ENCODE assay signal across 8 cellular contexts in genomic region chr6:98947411-98948292, GRCh38.
DNase-seq lines count a peak whose midpoint lies in the region; ATAC-seq and TF ChIP-seq lines count a peak whose summit lies in the region.

Gene FBXL4 (minus strand): TSS chr6:98947946. CDS start chr6:98926988, 20,958 bp downstream.

- peaks cover 9% of the 10 kb centered on the region for H3K9me3 Mint-ChIP-seq in nephron
- peaks cover 2% of the 10 kb centered on the region in 2 donors for H3K9me3 Mint-ChIP-seq in stimulated activated naive CD8-positive, alpha-beta T cell treated with anti-CD3 and anti-CD28 coated beads, Interleukin-15, amount 100 ng/mL, for 72 hours

- peak; percentile 85 for ATAC-seq in GM21723 (IDR thresholded peaks at IDR 0.05; ENCODE audit: unreplicated experiment)
- peak; percentile 91 for ATAC-seq in stimulated activated naive CD8-positive, alpha-beta T cell treated with anti-CD3 and anti-CD28 coated beads, Interleukin-15, amount 100 ng/mL, for 72 hours

- H3K36me3 ChIP-seq in DOHH2 (ENCODE audit: control insufficient read depth, low read length) = peaks cover 9% of the 10 kb centered on the region

- no peaks in the 10 kb centered on the region for H3K9me3 ChIP-seq in DOHH2 (ENCODE audit: control insufficient read depth, insufficient read depth, low read length)

- no peaks in the 10 kb centered on the region for H3K27me3 Mint-ChIP-seq in nephron (ENCODE audit: low read depth)
- peaks cover 12% of the 10 kb centered on the region for H3K27me3 Mint-ChIP-seq in stimulated activated naive CD8-positive, alpha-beta T cell treated with anti-CD3 and anti-CD28 coated beads, Interleukin-15, amount 100 ng/mL, for 72 hours

- TF ChIP-seq CTCF in DOHH2 (IDR thresholded peaks at IDR 0.05; ENCODE audit: low read depth, low read length, poor library complexity, severe bottlenecking) (no peak), nephron (IDR thresholded peaks at IDR 0.05; ENCODE audit: unreplicated experiment in 3 of 3) (no peak)

- peak within 1 kb of the TSS; percentile 96 for H3K4me3 ChIP-seq in DOHH2 (ENCODE audit: low read length)

- H3K4me1 ChIP-seq in DOHH2 (ENCODE audit: control insufficient read depth, low read length) = peaks cover 26% of the 10 kb centered on the region

- peaks cover 48% of the 10 kb centered on the region for H3K79me2 ChIP-seq in DOHH2 (ENCODE audit: control insufficient read depth, low read length)

- H3K27ac ChIP-seq in DOHH2 (ENCODE audit: low read depth, low read length) = peak within 1 kb of the TSS; percentile 58

- no peaks in the 10 kb centered on the region for H3K9me2 ChIP-seq in DOHH2 (replicated peaks; ENCODE audit: control insufficient read depth, low read length)

- H3K4me1 Mint-ChIP-seq in nephron = peaks cover 22% of the 10 kb centered on the region
- peaks cover 33% of the 10 kb centered on the region for H3K4me1 Mint-ChIP-seq in stimulated activated naive CD8-positive, alpha-beta T cell treated with anti-CD3 and anti-CD28 coated beads, Interleukin-15, amount 100 ng/mL, for 72 hours

- H3K27ac Mint-ChIP-seq in nephron = peak within 1 kb of the TSS; percentile 69 to 96 (median 86)
- peak within 1 kb of the TSS; percentile 98 for H3K27ac Mint-ChIP-seq in stimulated activated naive CD8-positive, alpha-beta T cell treated with anti-CD3 and anti-CD28 coated beads, Interleukin-15, amount 100 ng/mL, for 72 hours

- peak within 1 kb of the TSS; percentile 76 for H3K4me2 ChIP-seq in DOHH2 (ENCODE audit: low read length)

- H4K20me1 ChIP-seq in DOHH2 (ENCODE audit: control insufficient read depth, insufficient read depth, low read depth, low read length) = no peaks in the 10 kb centered on the region

- peak within 1 kb of the TSS; percentile 91 to 97 (median 96) for H3K4me3 Mint-ChIP-seq in nephron
- H3K4me3 Mint-ChIP-seq in stimulated activated naive CD8-positive, alpha-beta T cell treated with anti-CD3 and anti-CD28 coated beads, Interleukin-15, amount 100 ng/mL, for 72 hours = peak within 1 kb of the TSS; percentile 90 to 96

- peaks cover 17% of the 10 kb centered on the region for H3K36me3 Mint-ChIP-seq in nephron (ENCODE audit: low read depth)

- DNase-seq in KG1 (lab: John Stamatoyannopoulos, UW) (peak; percentile 35), SHP77 (lab: John Stamatoyannopoulos, UW) (peak; percentile 94 to 95), fibroblast of the conjunctiva (ENCODE audit: low read depth) (peak; percentile 55)
- peak; percentile 73 for DNase-seq in activated T-helper 9 cell treated with anti-CD3 and anti-CD28 coated beads, Interleukin-2, amount 50 U/mL, for 16 hours (ENCODE audit: low read depth)
- DNase-seq in stimulated activated naive CD8-positive, alpha-beta T cell treated with anti-CD3 and anti-CD28 coated beads, Interleukin-15, amount 100 ng/mL, for 72 hours = peak; percentile 85 to 88

- peaks cover 13% of the 10 kb centered on the region; the same call in 1 of the 2 replicates for H3F3A ChIP-seq in DOHH2 (ENCODE audit: control insufficient read depth, insufficient read depth)

- 0 out of 2 replicates have a peak, but pooled peaks cover 2% of the 10 kb centered on the region for H3K27me3 ChIP-seq in DOHH2 (ENCODE audit: control insufficient read depth, low read length)

Comparison
In these comparisons a context has a peak if more than half of its experiments do, and no peak if none do; other contexts are left out.
1. Peak in every context shown above with its lines: DNase-seq, ATAC-seq, H3K4me3 ChIP-seq and H3K27ac ChIP-seq.
2. DNase-seq: peak in every context shown above with its lines; median percentile 94 in SHP77; 86 in stimulated activated naive CD8-positive, alpha-beta T cell treated with anti-CD3 and anti-CD28 coated beads, Interleukin-15, amount 100 ng/mL, for 72 hours; 73 in activated T-helper 9 cell treated with anti-CD3 and anti-CD28 coated beads, Interleukin-2, amount 50 U/mL, for 16 hours; 55 in fibroblast of the conjunctiva; 35 in KG1.